8 cellular contexts compared by ENCODE assay signal in genomic region chr19:39507715-39508364, GRCh38. TPM values are rescaled to one million over a fixed set of nuclear protein-coding genes. Genes with fewer than 3 reads are reported as not detected.
DNase-seq lines count a peak whose midpoint lies in the region; ATAC-seq and TF ChIP-seq lines count a peak whose summit lies in the region.

No MANE protein-coding gene starts in this region.

- no peak for TF ChIP-seq EP300 in upper lobe of left lung (IDR thresholded peaks at IDR 0.05)

- peaks cover 16% of the 10 kb centered on the region for H3K36me3 ChIP-seq in WERI-Rb-1
- H3K36me3 ChIP-seq in upper lobe of left lung: no peaks in the 10 kb centered on the region

- no peaks in the 10 kb centered on the region for H3K9me3 ChIP-seq in WERI-Rb-1 (ENCODE audit: severe bottlenecking)
- H3K9me3 ChIP-seq in upper lobe of left lung: no peaks in the 10 kb centered on the region

- 42 to 47% methylated on average over 24 of the region's 24 CpGs for WGBS in upper lobe of left lung, 2 donors

- peaks cover 23% of the 10 kb centered on the region for H3K4me1 Mint-ChIP-seq in activated naive CD4-positive, alpha-beta T cell treated with anti-CD3 and anti-CD28 coated beads for 36 hours (ENCODE audit: low read depth)
- peaks cover 39% of the 10 kb centered on the region for H3K4me1 Mint-ChIP-seq in glutamatergic neuron (ENCODE audit: low read depth, unreplicated experiment)
- H3K4me1 Mint-ChIP-seq in stimulated activated naive B cell treated with anti-CD40 and anti-IgM and Interleukin-4, amounts not matched to agents 10 μg/mL and 1 μg/mL and 100 μg/mL, for 72 hours: peaks cover 18 to 31% of the 10 kb centered on the region in 2 donors

- H3K27me3 Mint-ChIP-seq in activated naive CD4-positive, alpha-beta T cell treated with anti-CD3 and anti-CD28 coated beads for 36 hours (ENCODE audit: low read depth): peaks cover 52% of the 10 kb centered on the region
- H3K27me3 Mint-ChIP-seq in glutamatergic neuron (ENCODE audit: unreplicated experiment): peaks cover 32% of the 10 kb centered on the region
- peaks cover 46 to 71% of the 10 kb centered on the region in 2 donors for H3K27me3 Mint-ChIP-seq in stimulated activated naive B cell treated with anti-CD40 and anti-IgM and Interleukin-4, amounts not matched to agents 10 μg/mL and 1 μg/mL and 100 μg/mL, for 72 hours

- no peaks in the 10 kb centered on the region for H3K27me3 ChIP-seq in WERI-Rb-1 (ENCODE audit: insufficient read depth, low read depth, severe bottlenecking)
- H3K27me3 ChIP-seq in upper lobe of left lung: peaks cover 0 to 25% (median 12%) of the 10 kb centered on the region in 4 donors

- H3K4me3 Mint-ChIP-seq in activated naive CD4-positive, alpha-beta T cell treated with anti-CD3 and anti-CD28 coated beads for 36 hours: peak overlapping the region; percentile 74
- peak overlapping the region; percentile 67 for H3K4me3 Mint-ChIP-seq in glutamatergic neuron (ENCODE audit: unreplicated experiment)
- peak overlapping the region; percentile 86 to 94 for H3K4me3 Mint-ChIP-seq in stimulated activated naive B cell treated with anti-CD40 and anti-IgM and Interleukin-4, amounts not matched to agents 10 μg/mL and 1 μg/mL and 100 μg/mL, for 72 hours

- TF ChIP-seq CTCF in WERI-Rb-1 (IDR thresholded peaks at IDR 0.05; ENCODE audit: low read depth, low read length) (no peak), glutamatergic neuron (IDR thresholded peaks at IDR 0.05; ENCODE audit: partially characterized antibody, unreplicated experiment) (no peak), upper lobe of left lung (IDR thresholded peaks at IDR 0.05) (no peak)

- H3K4me3 ChIP-seq in WERI-Rb-1 (ENCODE audit: low read depth, low read length) (peak overlapping the region; percentile 80), upper lobe of left lung (peak overlapping the region in 2 of 4 donors; percentile 32 to 48)

- intact Hi-C loops in activated naive CD4-positive, alpha-beta T cell treated with anti-CD3 and anti-CD28 coated beads for 36 hours (cut with micrococcal nuclease): no loop called here

- no peak for TF ChIP-seq POLR2A in upper lobe of left lung (IDR thresholded peaks at IDR 0.05)

- H3K4me1 ChIP-seq in upper lobe of left lung: peaks cover 2 to 14% (median 8%) of the 10 kb centered on the region in 4 donors

- ATAC-seq in stimulated activated naive B cell treated with anti-CD40 and anti-IgM and Interleukin-4, amounts not matched to agents 10 μg/mL and 1 μg/mL and 100 μg/mL, for 72 hours (replicated peaks): no peak
- no peak for ATAC-seq in upper lobe of left lung (ENCODE audit: low FRiP score in 2 of 2)

- no peak overlapping the region for H3K27ac Mint-ChIP-seq in activated naive CD4-positive, alpha-beta T cell treated with anti-CD3 and anti-CD28 coated beads for 36 hours
- peak overlapping the region; percentile 82 for H3K27ac Mint-ChIP-seq in glutamatergic neuron (ENCODE audit: unreplicated experiment)
- H3K27ac Mint-ChIP-seq in stimulated activated naive B cell treated with anti-CD40 and anti-IgM and Interleukin-4, amounts not matched to agents 10 μg/mL and 1 μg/mL and 100 μg/mL, for 72 hours: peak overlapping the region; percentile 76

- CTCF ChIA-PET in activated naive CD4-positive, alpha-beta T cell treated with anti-CD3 and anti-CD28 coated beads for 36 hours (lab: Charles Lee): interaction anchor here (0.7 to 3.6 kb wide), 2 partner anchors 10 to 25 kb away, joined by 3 to 22 read pairs; partner anchors contain the start of gene EID2B

- no peak for DNase-seq in activated naive CD4-positive, alpha-beta T cell treated with anti-CD3 and anti-CD28 coated beads for 36 hours
- no peak for DNase-seq in activated naive CD4-positive, alpha-beta T cell (lab: John Stamatoyannopoulos, UW)
- DNase-seq in WERI-Rb-1 (no peak), glutamatergic neuron (no peak), nucleus accumbens (lab: John Stamatoyannopoulos, UW) (no peak), HT-29 (ENCODE audit: low spot score) (no peak), upper lobe of left lung (no peak)
- DNase-seq in stimulated activated naive B cell treated with anti-CD40 and anti-IgM and Interleukin-4, amounts not matched to agents 10 μg/mL and 1 μg/mL and 100 μg/mL, for 72 hours: no peak

- H3K27ac ChIP-seq in WERI-Rb-1: no peak overlapping the region; the same call in 1 of the 2 replicates
- H3K27ac ChIP-seq in upper lobe of left lung: no peak overlapping the region

- no peaks in the 10 kb centered on the region for H3K9me3 Mint-ChIP-seq in activated naive CD4-positive, alpha-beta T cell treated with anti-CD3 and anti-CD28 coated beads for 36 hours
- H3K9me3 Mint-ChIP-seq in glutamatergic neuron (ENCODE audit: unreplicated experiment): peaks cover 31% of the 10 kb centered on the region
- peaks cover 2 to 3% of the 10 kb centered on the region in 2 donors for H3K9me3 Mint-ChIP-seq in stimulated activated naive B cell treated with anti-CD40 and anti-IgM and Interleukin-4, amounts not matched to agents 10 μg/mL and 1 μg/mL and 100 μg/mL, for 72 hours

- H3K36me3 Mint-ChIP-seq in activated naive CD4-positive, alpha-beta T cell treated with anti-CD3 and anti-CD28 coated beads for 36 hours (ENCODE audit: low read depth): no peaks in the 10 kb centered on the region
- H3K36me3 Mint-ChIP-seq in glutamatergic neuron (ENCODE audit: unreplicated experiment): no peaks in the 10 kb centered on the region
- H3K36me3 Mint-ChIP-seq in stimulated activated naive B cell treated with anti-CD40 and anti-IgM and Interleukin-4, amounts not matched to agents 10 μg/mL and 1 μg/mL and 100 μg/mL, for 72 hours: peaks cover 6 to 7% of the 10 kb centered on the region in 2 donors

RNA-seq across cellular contexts. Expression of gene SELENOV, which starts 7.1 kb away (rescaled TPM):
- total RNA-seq in activated naive CD4-positive, alpha-beta T cell treated with anti-CD3 and anti-CD28 coated beads for 36 hours: not detected
- total RNA-seq in glutamatergic neuron (ENCODE audit: unreplicated experiment) (9.9 TPM), upper lobe of left lung (not detected)
- not detected in 2 replicates for total RNA-seq in HT-29 (2014; rRNA removed; shearing (Covaris generic))

RNA-seq across cellular contexts. Expression of gene DLL3, which starts 9.1 kb away (rescaled TPM):
- under 1 TPM; 0.74 to 0.79 TPM for total RNA-seq in activated naive CD4-positive, alpha-beta T cell treated with anti-CD3 and anti-CD28 coated beads for 36 hours
- total RNA-seq in glutamatergic neuron (ENCODE audit: unreplicated experiment) (788 TPM), upper lobe of left lung (not detected)
- total RNA-seq in HT-29 (2014; rRNA removed; shearing (Covaris generic)): 0.15 TPM in 1 of 2 replicates, not detected in the other

RNA-seq across cellular contexts. Expression of gene EID2B, which starts 24.8 kb away (rescaled TPM):
- total RNA-seq in activated naive CD4-positive, alpha-beta T cell treated with anti-CD3 and anti-CD28 coated beads for 36 hours: 1 to 10 TPM; 5.7 to 6.2 TPM
- 7.6 TPM for total RNA-seq in glutamatergic neuron (ENCODE audit: unreplicated experiment)
- 1.3 and 2.1 TPM in 2 replicates for total RNA-seq in HT-29 (2014; rRNA removed; shearing (Covaris generic))
- total RNA-seq in upper lobe of left lung: 1 to 10 TPM; 1.2 to 6.3 (median 2.4) TPM

RNA-seq across cellular contexts. Expression of gene TIMM50, which starts 27.2 kb away (rescaled TPM):
- total RNA-seq in activated naive CD4-positive, alpha-beta T cell treated with anti-CD3 and anti-CD28 coated beads for 36 hours: 100 to 1,000 TPM; 103 to 107 TPM
- total RNA-seq in glutamatergic neuron (ENCODE audit: unreplicated experiment): 256 TPM
- 261 and 295 TPM in 2 replicates for total RNA-seq in HT-29 (2014; rRNA removed; shearing (Covaris generic))
- 10 to 100 TPM; 47.8 to 80.9 (median 54.4) TPM for total RNA-seq in upper lobe of left lung

RNA-seq across cellular contexts. Expression of gene EID2, which starts 32.1 kb away (rescaled TPM):
- 1 to 10 TPM; 7.7 to 9.1 TPM for total RNA-seq in activated naive CD4-positive, alpha-beta T cell treated with anti-CD3 and anti-CD28 coated beads for 36 hours
- total RNA-seq in glutamatergic neuron (ENCODE audit: unreplicated experiment) (20.2 TPM), upper lobe of left lung (10 to 100 TPM in 5 of 6 donors, 1 to 10 TPM in 1; 9.4 to 24.2 (median 16.2) TPM)
- 18.8 and 21.9 TPM in 2 replicates for total RNA-seq in HT-29 (2014; rRNA removed; shearing (Covaris generic))

Comparison
In these comparisons a context has a peak if more than half of its experiments do, and no peak if none do; other contexts are left out.
1. RNA of gene DLL3, which starts 9.1 kb away (total RNA-seq): 788 TPM in glutamatergic neuron (single experiment); 0.74 to 0.79 TPM in activated naive CD4-positive, alpha-beta T cell treated with anti-CD3 and anti-CD28 coated beads for 36 hours, 0.15 TPM in HT-29 and not detected in upper lobe of left lung; every median in the first group is over 100 times any median in the second.
2. Peak in every context shown above with its lines, with median percentiles within 50 percentile points of each other: H3K4me3 Mint-ChIP-seq.